ENCODE assay signal across 12 cellular contexts in genomic region chr2:241867776-241868420, GRCh38. TPM values are rescaled to one million over a fixed set of nuclear protein-coding genes. Genes with fewer than 3 reads are reported as not detected.
A peak's percentile ranks its signal among the peaks of the same experiment; 100 is the strongest.
DNase-seq lines count a peak whose midpoint lies in the region; ATAC-seq, FAIRE-seq and TF ChIP-seq lines count a peak whose summit lies in the region.
"Had no signal": no experiment of that assay in that cellular context is flagged by ENCODE, and none has a peak within 500 bp of the region (broad histone marks: within the 10 kb centered on the region; RNA-seq: fewer than 3 reads in every experiment).

No MANE protein-coding gene starts in this region.

- H4K20me1 ChIP-seq in BLaER1 = no peaks in the 10 kb centered on the region

- H3K4me3 ChIP-seq in BLaER1 = peak overlapping the region; percentile 38; the same call in 1 of the 2 replicates
- H3K4me3 ChIP-seq: gastrocnemius medialis had no signal

- DNase-seq in NCI-H69 (lab: John Stamatoyannopoulos, UW) = peak; percentile 4
- no peak for DNase-seq in activated T-helper 2 cell treated with anti-CD3 and anti-CD28 coated beads, Interferon-gamma antibody, Interleukin-2, Interleukin-4, amounts not matched to agents 10 μg/mL and 5 μg/mL and 100 μg/mL, durations not matched to agents 14 hours and 24 hours and 36 hours (ENCODE audit: low spot score)
- DNase-seq in natural killer cell = peak; percentile 54
- no peak for DNase-seq in NOMO-1 (lab: John Stamatoyannopoulos, UW; ENCODE audit: unreplicated experiment in 2 of 2)
- no peak for DNase-seq in urothelium cell line (ENCODE audit: low spot score)
- DNase-seq: gastrocnemius medialis, T-helper 9 cell had no signal

- peak overlapping the region; percentile 65 for H3K9ac ChIP-seq in BLaER1

- peaks cover 15% of the 10 kb centered on the region for H3K27me3 ChIP-seq in BLaER1

- peak overlapping the region; percentile 52; the same call in 1 of the 2 replicates for H3K27ac ChIP-seq in BLaER1
- H3K27ac ChIP-seq: gastrocnemius medialis had no signal

- no peak overlapping the region for H3K4me3 Mint-ChIP-seq in activated T-helper 2 cell treated with anti-CD3 and anti-CD28 coated beads, Interferon-gamma antibody, Interleukin-2, Interleukin-4, amounts not matched to agents 10 μg/mL and 5 μg/mL and 100 μg/mL, durations not matched to agents 14 hours and 24 hours and 36 hours (ENCODE audit: low read depth)
- peak overlapping the region; percentile 78 for H3K4me3 Mint-ChIP-seq in natural killer cell

- H3K36me3 Mint-ChIP-seq in activated T-helper 2 cell treated with anti-CD3 and anti-CD28 coated beads, Interferon-gamma antibody, Interleukin-2, Interleukin-4, amounts not matched to agents 10 μg/mL and 5 μg/mL and 100 μg/mL, durations not matched to agents 14 hours and 24 hours and 36 hours (ENCODE audit: low read depth) = peaks cover 4% of the 10 kb centered on the region
- no peaks in the 10 kb centered on the region for H3K36me3 Mint-ChIP-seq in natural killer cell

- no peak for FAIRE-seq in urothelium cell line (lab: Jason Lieb, UNC)
- FAIRE-seq: H54 had no signal

- H3K27me3 Mint-ChIP-seq in activated T-helper 2 cell treated with anti-CD3 and anti-CD28 coated beads, Interferon-gamma antibody, Interleukin-2, Interleukin-4, amounts not matched to agents 10 μg/mL and 5 μg/mL and 100 μg/mL, durations not matched to agents 14 hours and 24 hours and 36 hours (ENCODE audit: low read depth) = peaks cover 17% of the 10 kb centered on the region
- H3K27me3 Mint-ChIP-seq in natural killer cell (ENCODE audit: low read depth in 2 of 2) = peaks cover 0 to 23% of the 10 kb centered on the region in 2 donors

- peaks cover 100% of the 10 kb centered on the region for H3K4me1 ChIP-seq in BLaER1
- H3K4me1 ChIP-seq: gastrocnemius medialis had no signal

- no peaks in the 10 kb centered on the region for H3K9me3 ChIP-seq in BLaER1
- H3K9me3 ChIP-seq: gastrocnemius medialis had no signal

- H3K9me3 Mint-ChIP-seq in activated T-helper 2 cell treated with anti-CD3 and anti-CD28 coated beads, Interferon-gamma antibody, Interleukin-2, Interleukin-4, amounts not matched to agents 10 μg/mL and 5 μg/mL and 100 μg/mL, durations not matched to agents 14 hours and 24 hours and 36 hours = peaks cover 7% of the 10 kb centered on the region
- no peaks in the 10 kb centered on the region for H3K9me3 Mint-ChIP-seq in natural killer cell

- intact Hi-C loops in activated T-helper 2 cell treated with anti-CD3 and anti-CD28 coated beads, Interferon-gamma antibody, Interleukin-2, Interleukin-4, amounts not matched to agents 10 μg/mL and 5 μg/mL and 100 μg/mL, durations not matched to agents 14 hours and 24 hours and 36 hours (cut with micrococcal nuclease) = no loop called here
- intact Hi-C loops in natural killer cell (cut with micrococcal nuclease) = loop anchor here (2.0 kb wide), 2 partner anchors 23 to 105 kb away; no protein-coding TSS in a partner anchor

- peak overlapping the region; percentile 100 for H3K4me2 ChIP-seq in BLaER1

- peak overlapping the region; percentile 15 for H3K27ac Mint-ChIP-seq in activated T-helper 2 cell treated with anti-CD3 and anti-CD28 coated beads, Interferon-gamma antibody, Interleukin-2, Interleukin-4, amounts not matched to agents 10 μg/mL and 5 μg/mL and 100 μg/mL, durations not matched to agents 14 hours and 24 hours and 36 hours
- H3K27ac Mint-ChIP-seq in natural killer cell = peak overlapping the region; percentile 76 to 79

- H3K4me1 Mint-ChIP-seq in activated T-helper 2 cell treated with anti-CD3 and anti-CD28 coated beads, Interferon-gamma antibody, Interleukin-2, Interleukin-4, amounts not matched to agents 10 μg/mL and 5 μg/mL and 100 μg/mL, durations not matched to agents 14 hours and 24 hours and 36 hours (ENCODE audit: low read depth) = peaks cover 45% of the 10 kb centered on the region
- H3K4me1 Mint-ChIP-seq in natural killer cell = peaks cover 59 to 79% of the 10 kb centered on the region in 2 donors

- H3K36me3 ChIP-seq in BLaER1 = no peaks in the 10 kb centered on the region
- H3K36me3 ChIP-seq: gastrocnemius medialis had no signal

- no peak for TF ChIP-seq CTCF in natural killer cell (IDR thresholded peaks at IDR 0.05)

- ATAC-seq in natural killer cell = peak; percentile 43 to 63 (median 58)
- no peak for ATAC-seq in HG03565 (IDR thresholded peaks at IDR 0.05; ENCODE audit: unreplicated experiment)
- no peak for ATAC-seq in HG03108 (IDR thresholded peaks at IDR 0.05; ENCODE audit: unreplicated experiment)
- ATAC-seq: gastrocnemius medialis had no signal

RNA-seq across cellular contexts. Expression of gene RTP5, which starts 1.6 kb away (rescaled TPM):
- total RNA-seq in activated T-helper 2 cell treated with anti-CD3 and anti-CD28 coated beads, Interferon-gamma antibody, Interleukin-2, Interleukin-4, amounts not matched to agents 10 μg/mL and 5 μg/mL and 100 μg/mL, durations not matched to agents 14 hours and 24 hours and 36 hours = 0.09 and 0.30 TPM in 2 replicates
- total RNA-seq in natural killer cell = 1 to 10 TPM in 1 of 3 donors, under 1 TPM in 2; 0.47 to 1.7 (median 0.68) TPM
- total RNA-seq: gastrocnemius medialis, mucosa of gallbladder had no signal

RNA-seq across cellular contexts. Expression of gene PDCD1, which starts 9.2 kb away (rescaled TPM):
- total RNA-seq in activated T-helper 2 cell treated with anti-CD3 and anti-CD28 coated beads, Interferon-gamma antibody, Interleukin-2, Interleukin-4, amounts not matched to agents 10 μg/mL and 5 μg/mL and 100 μg/mL, durations not matched to agents 14 hours and 24 hours and 36 hours = 42.0 and 44.7 TPM in 2 replicates
- total RNA-seq in natural killer cell = under 1 TPM in 1 of 3 donors, not detected in 2; 0.45 TPM

RNA-seq across cellular contexts. Expression of gene NEU4, which starts 58.9 kb away (rescaled TPM):
- 3.2 and 3.9 TPM in 2 replicates for total RNA-seq in activated T-helper 2 cell treated with anti-CD3 and anti-CD28 coated beads, Interferon-gamma antibody, Interleukin-2, Interleukin-4, amounts not matched to agents 10 μg/mL and 5 μg/mL and 100 μg/mL, durations not matched to agents 14 hours and 24 hours and 36 hours
- 1 to 10 TPM in 2 of 3 donors, under 1 TPM in 1; 0.39 to 6.6 (median 2.2) TPM for total RNA-seq in natural killer cell

Comparison
In these comparisons a context has a peak if more than half of its experiments do, and no peak if none do; other contexts are left out.
1. DNase-seq: peak in NCI-H69 (single experiment) and natural killer cell (single experiment); none in activated T-helper 2 cell treated with anti-CD3 and anti-CD28 coated beads, Interferon-gamma antibody, Interleukin-2, Interleukin-4, amounts not matched to agents 10 μg/mL and 5 μg/mL and 100 μg/mL, durations not matched to agents 14 hours and 24 hours and 36 hours (single experiment), NOMO-1 (0 of 2) and urothelium cell line (single experiment).
2. ATAC-seq: peak in natural killer cell (3 of 3); none in HG03565 (single experiment) and HG03108 (single experiment).
3. RNA of gene PDCD1, which starts 9.2 kb away (total RNA-seq): 42.0 to 44.7 TPM in activated T-helper 2 cell treated with anti-CD3 and anti-CD28 coated beads, Interferon-gamma antibody, Interleukin-2, Interleukin-4, amounts not matched to agents 10 μg/mL and 5 μg/mL and 100 μg/mL, durations not matched to agents 14 hours and 24 hours and 36 hours; 0.45 TPM in natural killer cell; every median in the first group is over 10 times any median in the second.